22 cellular contexts compared by ENCODE assay signal in genomic region chr6:20464847-20465246, GRCh38.
"Had no signal": no experiment of that assay in that cellular context is flagged by ENCODE, and none has a peak within 500 bp of the region (broad histone marks: within the 10 kb centered on the region; RNA-seq: fewer than 3 reads in every experiment).

No MANE protein-coding gene starts in this region.

- H3K27ac ChIP-seq: body of pancreas, colonic mucosa, hepatocyte, left lung, ovary, tibial nerve had no signal

- H3K4me3 Mint-ChIP-seq: activated B cell treated with CpG ODN at 0.5 μM for 24 hours; activated naive CD4-positive, alpha-beta T cell treated with anti-CD3 and anti-CD28 coated beads, Interleukin-2, amount 10 ng/mL, durations not matched to agents 7 days and 5 days; central memory CD8-positive, alpha-beta T cell; immature natural killer cell; naive thymus-derived CD8-positive, alpha-beta T cell; stimulated activated naive CD8-positive, alpha-beta T cell treated with anti-CD3 and anti-CD28 coated beads, Interleukin-15, Interleukin-2, amounts not matched to agents 100 ng/mL and 50 ng/mL, for 24 hours had no signal

- ATAC-seq: body of pancreas; left lung; naive thymus-derived CD8-positive, alpha-beta T cell; right cardiac atrium had no signal

- H3K27me3 ChIP-seq: body of pancreas, colonic mucosa, hepatocyte, left lung, ovary, tibial nerve had no signal

- H3K4me3 ChIP-seq: body of pancreas, colonic mucosa, hepatocyte, left lung, lung, ovary, tibial nerve had no signal

- H3K36me3 ChIP-seq: colonic mucosa, ovary, tibial nerve had no signal

- H3K4me1 ChIP-seq: body of pancreas, colonic mucosa, tibial nerve had no signal

- H3K27ac Mint-ChIP-seq: activated B cell treated with CpG ODN at 0.5 μM for 24 hours; activated naive CD4-positive, alpha-beta T cell treated with anti-CD3 and anti-CD28 coated beads, Interleukin-2, amount 10 ng/mL, durations not matched to agents 7 days and 5 days; stimulated activated naive CD8-positive, alpha-beta T cell treated with anti-CD3 and anti-CD28 coated beads, Interleukin-15, Interleukin-2, amounts not matched to agents 100 ng/mL and 50 ng/mL, for 24 hours had no signal

- H3K9me3 Mint-ChIP-seq: immature natural killer cell; stimulated activated naive CD8-positive, alpha-beta T cell treated with anti-CD3 and anti-CD28 coated beads, Interleukin-15, Interleukin-2, amounts not matched to agents 100 ng/mL and 50 ng/mL, for 24 hours had no signal

- DNase-seq: activated B cell treated with CpG ODN at 0.5 μM for 24 hours; activated CD4-positive, alpha-beta T cell treated with anti-CD3 and anti-CD28 coated beads for 4 hours; activated CD4-positive, alpha-beta T cell treated with anti-CD3 and anti-CD28 coated beads, Interleukin-2, amount 50 U/mL, for 48 hours; activated effector memory CD4-positive, alpha-beta T cell treated with anti-CD3 and anti-CD28 coated beads, Interleukin-2, amount 50 U/mL, for 16 hours; activated naive CD4-positive, alpha-beta T cell treated with anti-CD3 and anti-CD28 coated beads, Interleukin-2, amount 10 ng/mL, durations not matched to agents 7 days and 5 days; body of pancreas; colonic mucosa; foreskin fibroblast; immature natural killer cell; kidney glomerular epithelial cell; left lung; naive thymus-derived CD8-positive, alpha-beta T cell; ovary; right cardiac atrium; stimulated activated CD4-positive, alpha-beta T cell treated with anti-CD3 and anti-CD28 coated beads, Interleukin-4, amount 100 ng/mL, for 4 hours; substantia nigra; T-helper 9 cell had no signal

- H3K9me3 ChIP-seq: body of pancreas, colonic mucosa, left lung, ovary had no signal

- H3K27me3 Mint-ChIP-seq: activated B cell treated with CpG ODN at 0.5 μM for 24 hours; activated naive CD4-positive, alpha-beta T cell treated with anti-CD3 and anti-CD28 coated beads, Interleukin-2, amount 10 ng/mL, durations not matched to agents 7 days and 5 days; central memory CD8-positive, alpha-beta T cell; naive thymus-derived CD8-positive, alpha-beta T cell; stimulated activated naive CD8-positive, alpha-beta T cell treated with anti-CD3 and anti-CD28 coated beads, Interleukin-15, Interleukin-2, amounts not matched to agents 100 ng/mL and 50 ng/mL, for 24 hours had no signal
